ENCODE assay signal across 8 cellular contexts in genomic region chr17:78112508-78113471, GRCh38. TPM values are rescaled to one million over a fixed set of nuclear protein-coding genes. Genes with fewer than 3 reads are reported as not detected.
DNase-seq lines count a peak whose midpoint lies in the region; ATAC-seq and TF ChIP-seq lines count a peak whose summit lies in the region.

No MANE protein-coding gene starts in this region.

- H4K20me1 ChIP-seq in osteoblast (ENCODE audit: insufficient read depth, low read length): no peaks in the 10 kb centered on the region

- H3K4me3 ChIP-seq in HL-60 (replicated peaks; ENCODE audit: insufficient read depth, low read length) (no peak overlapping the region), fibroblast of villous mesenchyme (ENCODE audit: low read depth, low read length) (no peak overlapping the region), osteoblast (ENCODE audit: insufficient read depth, low read length) (no peak overlapping the region), vagina (no peak overlapping the region)

- in situ Hi-C loops in G401 (cut with HindIII; ENCODE audit: low sequenced_read_pairs): no loop called here

- TF ChIP-seq CTCF in HL-60 (IDR thresholded peaks at IDR 0.05; ENCODE audit: insufficient read depth, low read length) (peak; percentile 94), fibroblast of villous mesenchyme (IDR thresholded peaks at IDR 0.05; ENCODE audit: insufficient read depth, low read depth, low read length) (peak; percentile 95), osteoblast (IDR thresholded peaks at IDR 0.05; ENCODE audit: extremely low read depth, low read depth, low read length) (peak; percentile 91), vagina (IDR thresholded peaks at IDR 0.05) (peak; percentile 96 to 99 (median 99))

- DNase-seq in G401 (ENCODE audit: low spot score) (peak; percentile 70), HL-60 (ENCODE audit: low read depth in 1 of 2, low spot score in 1 of 2) (peak in 1 of 2 experiments; percentile 74), RKO (ENCODE audit: low spot score) (peak; percentile 57), fibroblast of villous mesenchyme (ENCODE audit: low read depth) (peak; percentile 48), osteoblast (ENCODE audit: insufficient read length, low spot score, missing footprints) (peak; percentile 99), vagina (ENCODE audit: extremely low spot score in 2 of 2) (no peak)
- peak; percentile 65 for DNase-seq in activated effector memory CD4-positive, alpha-beta T cell treated with Interleukin-2 at 50 U/mL for 16 hours

- H3K9me3 ChIP-seq in osteoblast (ENCODE audit: low read depth, low read length) (no peaks in the 10 kb centered on the region), vagina (no peaks in the 10 kb centered on the region)

- no peak overlapping the region for H3K4me2 ChIP-seq in osteoblast (ENCODE audit: insufficient read depth, low read length)

- H3K27me3 ChIP-seq in HL-60 (ENCODE audit: insufficient read depth, poor library complexity, severe bottlenecking): no peaks in the 10 kb centered on the region
- peaks cover 20% of the 10 kb centered on the region for H3K27me3 ChIP-seq in osteoblast (ENCODE audit: insufficient read depth, low read length)
- H3K27me3 ChIP-seq in vagina: no peaks in the 10 kb centered on the region

- intact Hi-C loops in vagina (cut with DNase I): loop anchor here (5.0 kb wide), 2 partner anchors 65 to 140 kb away; no protein-coding TSS in a partner anchor

- H2AFZ ChIP-seq in osteoblast (ENCODE audit: low read length): no peak overlapping the region

- TF ChIP-seq POLR2A in vagina (IDR thresholded peaks at IDR 0.05): no peak

- ATAC-seq in GM21717 (IDR thresholded peaks at IDR 0.05; ENCODE audit: unreplicated experiment): no peak

- H3K79me2 ChIP-seq in osteoblast (ENCODE audit: insufficient read depth, low read length): no peaks in the 10 kb centered on the region

- H3K36me3 ChIP-seq in osteoblast (ENCODE audit: insufficient read depth, low read length) (no peaks in the 10 kb centered on the region), vagina (no peaks in the 10 kb centered on the region)

- H3K4me1 ChIP-seq in osteoblast (ENCODE audit: insufficient read depth, low read length) (no peaks in the 10 kb centered on the region), vagina (peaks cover 27% of the 10 kb centered on the region)

- H3K27ac ChIP-seq in HL-60 (replicated peaks) (no peak overlapping the region), osteoblast (ENCODE audit: low read depth, low read length) (no peak overlapping the region), vagina (no peak overlapping the region)

RNA-seq across cellular contexts. Expression of gene TMC6, which starts 15.8 kb away (rescaled TPM):
- total RNA-seq in G401 (2014; rRNA removed; shearing (Covaris generic)): 50.5 and 69.0 TPM in 2 replicates
- total RNA-seq in fibroblast of villous mesenchyme (4.2 and 5.2 TPM in 2 replicates), osteoblast (under 0.01 TPM in 1 of 2 replicates, not detected in the other), vagina (64.8 TPM)

RNA-seq across cellular contexts. Expression of gene TMC8, which starts 17.8 kb away (rescaled TPM):
- total RNA-seq in G401 (2014; rRNA removed; shearing (Covaris generic)): 0.14 TPM in 1 of 2 replicates, not detected in the other
- not detected in 2 replicates for total RNA-seq in fibroblast of villous mesenchyme
- total RNA-seq in osteoblast: not detected in 2 replicates
- 24.6 TPM for total RNA-seq in vagina

RNA-seq across cellular contexts. Expression of gene C17orf99, which starts 33.4 kb away (rescaled TPM):
- total RNA-seq in G401 (2014; rRNA removed; shearing (Covaris generic)): not detected in 2 replicates
- not detected in 2 replicates for total RNA-seq in fibroblast of villous mesenchyme
- not detected in 2 replicates for total RNA-seq in osteoblast
- not detected for total RNA-seq in vagina

RNA-seq across cellular contexts. Expression of gene SYNGR2, which starts 55.6 kb away (rescaled TPM):
- 67.0 and 71.8 TPM in 2 replicates for total RNA-seq in G401 (2014; rRNA removed; shearing (Covaris generic))
- 10.6 and 16.0 TPM in 2 replicates for total RNA-seq in fibroblast of villous mesenchyme
- 1.5 and 3.3 TPM in 2 replicates for total RNA-seq in osteoblast
- total RNA-seq in vagina: 82.3 TPM

Comparison
In these comparisons a context has a peak if more than half of its experiments do, and no peak if none do; other contexts are left out.
1. DNase-seq: peak in G401 (single experiment), RKO (single experiment), activated effector memory CD4-positive, alpha-beta T cell treated with Interleukin-2 at 50 U/mL for 16 hours (single experiment), fibroblast of villous mesenchyme (single experiment) and osteoblast (single experiment); none in vagina (0 of 2).
2. RNA of gene TMC8, which starts 17.8 kb away (total RNA-seq): 24.6 TPM in vagina (single experiment); 0.14 TPM in G401, not detected in fibroblast of villous mesenchyme and not detected in osteoblast; every median in the first group is over 10 times any median in the second.
3. Peak in every context shown above with its lines, with median percentiles within 50 percentile points of each other: CTCF ChIP-seq.